In genomic region chr20:33348136-33348937, GRCh38 we compare ENCODE assay signal across 23 cellular contexts.
"Had no signal": no experiment of that assay in that cellular context is flagged by ENCODE, and none has a peak within 500 bp of the region (broad histone marks: within the 10 kb centered on the region; RNA-seq: fewer than 3 reads in every experiment).

No MANE protein-coding gene starts in this region.

- H3K36me3 ChIP-seq: right lobe of liver had no signal

- H3K4me1 Mint-ChIP-seq: activated CD4-positive, alpha-beta T cell treated with anti-CD3 and anti-CD28 coated beads for 36 hours; activated CD8-positive, alpha-beta memory T cell treated with anti-CD3 and anti-CD28 coated beads, Interleukin-2, amount 10 ng/mL, durations not matched to agents 7 days and 5 days; brain; stimulated activated naive CD8-positive, alpha-beta T cell treated with anti-CD3 and anti-CD28 coated beads, Interleukin-15, amount 100 ng/mL, for 72 hours had no signal

- H3K27me3 ChIP-seq: gastrocnemius medialis, heart right ventricle, right lobe of liver had no signal

- H3K27me3 Mint-ChIP-seq: activated CD4-positive, alpha-beta memory T cell treated with anti-CD3 and anti-CD28 coated beads, Interleukin-2, amount 10 ng/mL, durations not matched to agents 7 days and 5 days; activated CD4-positive, alpha-beta T cell treated with anti-CD3 and anti-CD28 coated beads for 36 hours; activated CD8-positive, alpha-beta memory T cell treated with anti-CD3 and anti-CD28 coated beads, Interleukin-2, amount 10 ng/mL, durations not matched to agents 7 days and 5 days; activated T-helper 17 cell treated with anti-CD3 and anti-CD28 coated beads, Interleukin-2, amount 50 U/mL, for 72 hours; brain; stimulated activated naive CD8-positive, alpha-beta T cell treated with anti-CD3 and anti-CD28 coated beads, Interleukin-15, amount 100 ng/mL, for 72 hours; type B pancreatic cell had no signal

- H3K9me3 ChIP-seq: gastrocnemius medialis, heart right ventricle, psoas muscle, right lobe of liver, SK-N-SH had no signal

- H3K27ac Mint-ChIP-seq: activated CD4-positive, alpha-beta memory T cell treated with anti-CD3 and anti-CD28 coated beads, Interleukin-2, amount 10 ng/mL, durations not matched to agents 7 days and 5 days; activated CD4-positive, alpha-beta T cell treated with anti-CD3 and anti-CD28 coated beads for 36 hours; activated CD8-positive, alpha-beta memory T cell treated with anti-CD3 and anti-CD28 coated beads, Interleukin-2, amount 10 ng/mL, durations not matched to agents 7 days and 5 days; activated naive CD4-positive, alpha-beta T cell treated with anti-CD3 and anti-CD28 coated beads for 36 hours; activated T-helper 17 cell treated with anti-CD3 and anti-CD28 coated beads, Interleukin-2, amount 50 U/mL, for 72 hours; brain; T-helper 2 cell treated with Interferon-gamma antibody and Interleukin-4, amounts not matched to agents 5 μg/mL and 100 μg/mL, for 36 hours; type B pancreatic cell had no signal

- H3K4me3 Mint-ChIP-seq: activated CD4-positive, alpha-beta memory T cell treated with anti-CD3 and anti-CD28 coated beads, Interleukin-2, amount 10 ng/mL, durations not matched to agents 7 days and 5 days; activated CD4-positive, alpha-beta T cell treated with anti-CD3 and anti-CD28 coated beads for 36 hours; activated CD8-positive, alpha-beta memory T cell treated with anti-CD3 and anti-CD28 coated beads, Interleukin-2, amount 10 ng/mL, durations not matched to agents 7 days and 5 days; activated naive CD4-positive, alpha-beta T cell treated with anti-CD3 and anti-CD28 coated beads for 36 hours; activated T-helper 17 cell treated with anti-CD3 and anti-CD28 coated beads, Interleukin-2, amount 50 U/mL, for 72 hours; brain; stimulated activated naive CD8-positive, alpha-beta T cell treated with anti-CD3 and anti-CD28 coated beads, Interleukin-15, amount 100 ng/mL, for 72 hours; T-helper 2 cell treated with Interferon-gamma antibody and Interleukin-4, amounts not matched to agents 5 μg/mL and 100 μg/mL, for 36 hours; type B pancreatic cell had no signal

- H3K4me3 ChIP-seq: coronary artery, gastrocnemius medialis, heart right ventricle, lung, psoas muscle, right lobe of liver had no signal

- H3K4me1 ChIP-seq: gastrocnemius medialis, heart right ventricle, psoas muscle had no signal

- H3K9me3 Mint-ChIP-seq: activated CD4-positive, alpha-beta memory T cell treated with anti-CD3 and anti-CD28 coated beads, Interleukin-2, amount 10 ng/mL, durations not matched to agents 7 days and 5 days; activated naive CD4-positive, alpha-beta T cell treated with anti-CD3 and anti-CD28 coated beads for 36 hours; activated T-helper 17 cell treated with anti-CD3 and anti-CD28 coated beads, Interleukin-2, amount 50 U/mL, for 72 hours; brain; stimulated activated naive CD8-positive, alpha-beta T cell treated with anti-CD3 and anti-CD28 coated beads, Interleukin-15, amount 100 ng/mL, for 72 hours; T-helper 2 cell treated with Interferon-gamma antibody and Interleukin-4, amounts not matched to agents 5 μg/mL and 100 μg/mL, for 36 hours; type B pancreatic cell had no signal

- DNase-seq: activated CD4-positive, alpha-beta memory T cell treated with anti-CD3 and anti-CD28 coated beads, Interleukin-2, amount 10 ng/mL, durations not matched to agents 7 days and 5 days; activated CD4-positive, alpha-beta T cell treated with anti-CD3 and anti-CD28 coated beads for 36 hours; activated CD8-positive, alpha-beta memory T cell treated with anti-CD3 and anti-CD28 coated beads, Interleukin-2, amount 10 ng/mL, durations not matched to agents 7 days and 5 days; activated naive CD4-positive, alpha-beta T cell treated with anti-CD3 and anti-CD28 coated beads for 36 hours; caudate nucleus; gastrocnemius medialis; heart right ventricle; islet precursor cell; left colon; midbrain; psoas muscle; right lobe of liver; SK-N-SH; small intestine; stimulated activated CD4-positive, alpha-beta T cell treated with anti-CD3 and anti-CD28 coated beads, Interleukin-15, amount 100 ng/mL, for 24 hours; stimulated activated CD4-positive, alpha-beta T cell treated with anti-CD3 and anti-CD28 coated beads, Interleukin-4, amount 100 ng/mL, for 1 hour; stimulated activated naive CD8-positive, alpha-beta T cell treated with anti-CD3 and anti-CD28 coated beads, Interleukin-15, amount 100 ng/mL, for 72 hours had no signal

- ATAC-seq: activated CD4-positive, alpha-beta T cell treated with anti-CD3 and anti-CD28 coated beads for 36 hours; activated CD8-positive, alpha-beta memory T cell treated with anti-CD3 and anti-CD28 coated beads, Interleukin-2, amount 10 ng/mL, durations not matched to agents 7 days and 5 days; activated T-helper 17 cell treated with anti-CD3 and anti-CD28 coated beads, Interleukin-2, amount 50 U/mL, for 72 hours; gastrocnemius medialis; left colon; stimulated activated naive CD8-positive, alpha-beta T cell treated with anti-CD3 and anti-CD28 coated beads, Interleukin-15, amount 100 ng/mL, for 72 hours had no signal

- H3K27ac ChIP-seq: coronary artery, gastrocnemius medialis, heart right ventricle, psoas muscle, right lobe of liver had no signal
